Comparison of ENCODE assay signal across 2 cellular contexts in the genomic region with DNA sequence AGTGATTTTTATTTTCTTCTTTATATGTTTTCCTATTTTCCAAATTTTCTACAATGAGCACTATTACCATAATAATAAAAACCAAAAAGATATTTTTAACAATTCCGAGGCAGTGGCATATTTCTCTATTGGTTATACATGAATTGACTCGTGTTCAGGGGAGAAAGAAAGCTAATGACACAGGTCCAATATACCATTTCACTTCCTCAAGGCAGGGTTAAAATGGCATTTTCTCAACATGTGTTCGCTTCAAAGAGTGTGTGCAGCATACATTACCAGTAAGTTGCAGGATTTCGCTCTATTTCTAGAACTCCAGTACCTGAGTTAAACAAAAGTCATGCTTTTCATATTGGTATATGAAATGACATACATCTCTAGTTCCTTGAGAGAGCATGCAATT.
TF ChIP-seq lines count a peak whose summit lies in the region.

No MANE protein-coding gene starts in this region.

TF ChIP-seq in GM12891, 5 proteins besides CTCF, POLR2A, EP300 and RAD21:
- no peak for TF ChIP-seq POLR2AphosphoS5 (IDR thresholded peaks at IDR 0.05; ENCODE audit: low read depth, low read length)
- no peak for TF ChIP-seq TAF1 (IDR thresholded peaks at IDR 0.05; ENCODE audit: low read depth, low read length)
- peak; percentile 58 for TF ChIP-seq SPI1 (IDR thresholded peaks at IDR 0.05; ENCODE audit: low read depth, low read length)

TF ChIP-seq in K562, 482 proteins besides CTCF, POLR2A, EP300 and RAD21:
- TF ChIP-seq ZKSCAN1 (IDR thresholded peaks at IDR 0.05; ENCODE audit: low read depth, low read length), result no peak
- TF ChIP-seq ZBTB8A (IDR thresholded peaks at IDR 0.05; ENCODE audit: partially characterized antibody), result peak; percentile 46
- no peak for TF ChIP-seq PTTG1 (tag; IDR thresholded peaks at IDR 0.05; ENCODE audit: low read depth)
- no peak for TF ChIP-seq FOXM1 (IDR thresholded peaks at IDR 0.05; ENCODE audit: low read depth)
- TF ChIP-seq FOXM1 (CRISPR knock-in tag; IDR thresholded peaks at IDR 0.05; ENCODE audit: low read depth), result no peak
- no peak for TF ChIP-seq PYGO2 (tag; IDR thresholded peaks at IDR 0.05)
TF ChIP-seq in K562: peak in this region for 1.
